26 cellular contexts compared by ENCODE assay signal in the genomic region with DNA sequence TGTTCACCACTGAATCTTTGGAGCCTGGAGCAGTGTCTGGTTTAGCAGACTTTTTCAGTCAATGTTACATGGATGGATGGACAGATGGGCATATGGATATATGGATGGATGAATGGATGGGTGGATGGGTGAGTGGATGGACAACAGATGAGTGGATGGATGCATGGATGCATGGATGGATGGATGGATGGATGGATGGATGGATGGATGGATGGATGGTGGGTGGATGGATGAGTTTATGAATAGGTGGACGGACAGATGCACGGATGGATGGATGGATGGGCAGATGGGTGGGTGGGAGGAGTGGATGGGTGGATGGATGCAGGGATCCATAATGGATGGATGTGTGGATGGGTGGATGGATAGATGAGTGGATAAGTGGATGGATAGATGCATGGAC. TPM values are rescaled to one million over a fixed set of nuclear protein-coding genes. Genes with fewer than 3 reads are reported as not detected.
"Had no signal": no experiment of that assay in that cellular context is flagged by ENCODE, and none has a peak within 500 bp of the region (broad histone marks: within the 10 kb centered on the region; RNA-seq: fewer than 3 reads in every experiment).

No MANE protein-coding gene starts in this region.

- H3K4me1 ChIP-seq: adrenal gland had no signal

- H3K9ac ChIP-seq: SK-N-SH had no signal

- H3K9me3 ChIP-seq: adrenal gland, SK-N-SH had no signal

- H3K4me3 ChIP-seq: adrenal gland had no signal

- DNase-seq: activated CD4-positive, CD25-positive, alpha-beta regulatory T cell; activated CD8-positive, alpha-beta T cell treated with anti-CD3 and anti-CD28 coated beads for 36 hours; activated gamma-delta T cell; activated naive CD4-positive, alpha-beta T cell treated with anti-CD3 and anti-CD28 coated beads, Interleukin-2, amount 10 ng/mL, durations not matched to agents 7 days and 5 days; activated naive CD8-positive, alpha-beta T cell treated with anti-CD3 and anti-CD28 coated beads, Interleukin-2, amount 10 ng/mL, durations not matched to agents 7 days and 5 days; activated T-cell treated with anti-CD3 and anti-CD28 coated beads, Interleukin-2, amount 50 U/mL, for 24 hours; adrenal gland; anterior cingulate cortex; Karpas-422; MM.1S; NCI-H1105; NCI-H1436; NCI-H1694 treated with DMSO at 0.1 percent for 48 hours; NCI-H2029 treated with DMSO at 0.1 percent for 48 hours; NCI-H510A treated with DMSO at 0.1 percent for 48 hours; NCI-H69; NK-92 treated with Interleukin-12 subunit alpha and Interleukin-12 subunit beta, amount 100 ng/mL, for 24 hours; RPMI8226; SK-N-SH; T-helper 1 cell had no signal

- ATAC-seq: activated CD8-positive, alpha-beta T cell treated with anti-CD3 and anti-CD28 coated beads for 36 hours; Panc1; Right ventricle myocardium inferior had no signal

- H3K4me3 Mint-ChIP-seq: activated CD8-positive, alpha-beta T cell treated with anti-CD3 and anti-CD28 coated beads for 36 hours; activated naive CD4-positive, alpha-beta T cell treated with anti-CD3 and anti-CD28 coated beads, Interleukin-2, amount 10 ng/mL, durations not matched to agents 7 days and 5 days; activated naive CD8-positive, alpha-beta T cell treated with anti-CD3 and anti-CD28 coated beads, Interleukin-2, amount 10 ng/mL, durations not matched to agents 7 days and 5 days; activated T-cell treated with anti-CD3 and anti-CD28 coated beads, Interleukin-2, amount 50 U/mL, for 24 hours had no signal

- H3K27ac Mint-ChIP-seq: activated CD8-positive, alpha-beta T cell treated with anti-CD3 and anti-CD28 coated beads for 36 hours; activated naive CD4-positive, alpha-beta T cell treated with anti-CD3 and anti-CD28 coated beads, Interleukin-2, amount 10 ng/mL, durations not matched to agents 7 days and 5 days; activated T-cell treated with anti-CD3 and anti-CD28 coated beads, Interleukin-2, amount 50 U/mL, for 24 hours had no signal

- H3K27ac ChIP-seq: adrenal gland, VCaP had no signal

- H3K9me3 Mint-ChIP-seq: activated CD8-positive, alpha-beta T cell treated with anti-CD3 and anti-CD28 coated beads for 36 hours; activated naive CD4-positive, alpha-beta T cell treated with anti-CD3 and anti-CD28 coated beads, Interleukin-2, amount 10 ng/mL, durations not matched to agents 7 days and 5 days; activated naive CD8-positive, alpha-beta T cell treated with anti-CD3 and anti-CD28 coated beads, Interleukin-2, amount 10 ng/mL, durations not matched to agents 7 days and 5 days; activated T-cell treated with anti-CD3 and anti-CD28 coated beads, Interleukin-2, amount 50 U/mL, for 24 hours had no signal

- H3K4me2 ChIP-seq: SK-N-SH had no signal

- H3K27me3 ChIP-seq: adrenal gland had no signal

- H3K27me3 Mint-ChIP-seq: activated CD8-positive, alpha-beta T cell treated with anti-CD3 and anti-CD28 coated beads for 36 hours; activated T-cell treated with anti-CD3 and anti-CD28 coated beads, Interleukin-2, amount 50 U/mL, for 24 hours had no signal

RNA-seq across cellular contexts. Expression of a gene that starts 22.4 kb away (rescaled TPM):
- total RNA-seq: cerebellum had no signal
- polyA plus RNA-seq: SK-N-SH had no signal

RNA-seq across cellular contexts. Expression of a gene that starts 43.5 kb away (rescaled TPM):
- total RNA-seq: activated CD8-positive, alpha-beta T cell treated with anti-CD3 and anti-CD28 coated beads for 36 hours; activated naive CD8-positive, alpha-beta T cell treated with anti-CD3 and anti-CD28 coated beads, Interleukin-2, amount 10 ng/mL, durations not matched to agents 7 days and 5 days; adrenal gland; cardiac septum; cerebellum; Right ventricle myocardium inferior; T-helper 2 cell treated with Interferon-gamma antibody and Interleukin-4, amounts not matched to agents 100 ng/mL and 5 ng/mL, for 36 hours had no signal
- polyA plus RNA-seq: adrenal gland, SK-N-SH had no signal
